12 cellular contexts compared by ENCODE assay signal in genomic region chr10:49081532-49082275, GRCh38. TPM values are rescaled to one million over a fixed set of nuclear protein-coding genes. Genes with fewer than 3 reads are reported as not detected.
A peak's percentile ranks its signal among the peaks of the same experiment; 100 is the strongest.
DNase-seq lines count a peak whose midpoint lies in the region; ATAC-seq and TF ChIP-seq lines count a peak whose summit lies in the region.
"Had no signal": no experiment of that assay in that cellular context is flagged by ENCODE, and none has a peak within 500 bp of the region (broad histone marks: within the 10 kb centered on the region; RNA-seq: fewer than 3 reads in every experiment).

No MANE protein-coding gene starts in this region.

- ATAC-seq in thoracic aorta (ENCODE audit: insufficient number of reproducible peaks, low FRiP score, low read depth) (no peak), HG03196 (IDR thresholded peaks at IDR 0.05; ENCODE audit: unreplicated experiment) (no peak)
- ATAC-seq: natural killer cell had no signal

- in situ Hi-C loops in transverse colon (cut with MboI; ENCODE audit: low pct_ligation_motif_present in 1 of 4, low pct_unique_long_range_greater_than_20kb in 1 of 4, low sequenced_read_pairs in 3 of 4) = no loop called here

- H3K27me3 ChIP-seq in dorsolateral prefrontal cortex (no peaks in the 10 kb centered on the region), thoracic aorta (replicated peaks; ENCODE audit: insufficient read depth) (no peaks in the 10 kb centered on the region), transverse colon (no peaks in the 10 kb centered on the region)

- H3K4me3 ChIP-seq in dorsolateral prefrontal cortex = no peak overlapping the region
- no peak overlapping the region for H3K4me3 ChIP-seq in thoracic aorta
- H3K4me3 ChIP-seq in transverse colon = no peak overlapping the region

- TF ChIP-seq EP300 in transverse colon (IDR thresholded peaks at IDR 0.05; ENCODE audit: low read depth) = no peak

- H3K4me1 ChIP-seq in thoracic aorta (ENCODE audit: control insufficient read depth in 1 of 2, low read depth in 2 of 2) (peaks cover 23 to 61% of the 10 kb centered on the region in 2 donors), transverse colon (peaks cover 0 to 30% (median 4%) of the 10 kb centered on the region in 4 donors)

- 61% methylated on average over 9 of the region's 9 CpGs; no CpG with 5 or more reads in 1 of the 2 donors for WGBS in transverse colon (ENCODE audit: low coverage in 1 of 2), 2 donors

- TF ChIP-seq CTCF in dorsolateral prefrontal cortex (IDR thresholded peaks at IDR 0.05 in 54 of 56, conservative IDR thresholded peaks at IDR 0.05 in 2 of 56; ENCODE audit: low read depth in 1 of 56, partially characterized antibody in 56 of 56) (no peak), thoracic aorta (IDR thresholded peaks at IDR 0.05) (no peak), transverse colon (IDR thresholded peaks at IDR 0.05) (no peak)

- H3K27ac ChIP-seq in dorsolateral prefrontal cortex (peak overlapping the region in 47 of 59 donors; percentile 1 to 89 (median 79)), thoracic aorta (peak overlapping the region; percentile 48 to 58), transverse colon (peak overlapping the region in 1 of 4 donors; percentile 39)

- H3K9me3 ChIP-seq in thoracic aorta (peaks cover 1% of the 10 kb centered on the region), transverse colon (no peaks in the 10 kb centered on the region)

- H3K36me3 ChIP-seq in thoracic aorta (peaks cover 5% of the 10 kb centered on the region), transverse colon (no peaks in the 10 kb centered on the region)

- TF ChIP-seq POLR2A in transverse colon (IDR thresholded peaks at IDR 0.05) = no peak

- intact Hi-C loops in dorsolateral prefrontal cortex (cut with DNase I) = no loop called here
- intact Hi-C loops in transverse colon (cut with DNase I; ENCODE audit: low total_unique reads) = no loop called here

- DNase-seq in NCI-H1092 treated with DMSO at 0.1 percent for 48 hours (lab: John Stamatoyannopoulos, UW) (peak; percentile 57), dorsolateral prefrontal cortex (no peak), iPS-NIHi7 (ENCODE audit: extremely low spot score) (peak; percentile 32), thoracic aorta (ENCODE audit: low spot score) (no peak), NCI-H1048 (lab: John Stamatoyannopoulos, UW) (no peak), transverse colon (no peak)
- DNase-seq: activated naive CD8-positive, alpha-beta T cell treated with anti-CD3 and anti-CD28 coated beads, Interleukin-2, amount 10 ng/mL, durations not matched to agents 7 days and 5 days; CD8-positive, alpha-beta memory T cell; natural killer cell; NCI-H2081 had no signal

RNA-seq across cellular contexts. Expression of gene VSTM4, which starts 33.6 kb away (rescaled TPM):
- 10 to 100 TPM in 89 of 120 experiments, 1 to 10 TPM in 31; 7.3 to 17.4 (median 11.3) TPM for total RNA-seq in dorsolateral prefrontal cortex
- 10 to 100 TPM; 24.4 to 46.4 TPM for total RNA-seq in thoracic aorta
- total RNA-seq in transverse colon = 1 to 10 TPM; 2.2 to 6.0 (median 3.9) TPM
- total RNA-seq: activated naive CD8-positive, alpha-beta T cell treated with anti-CD3 and anti-CD28 coated beads, Interleukin-2, amount 10 ng/mL, durations not matched to agents 7 days and 5 days had no signal

RNA-seq across cellular contexts. Expression of gene FAM170B, which starts 52.1 kb away (rescaled TPM):
- total RNA-seq in dorsolateral prefrontal cortex (under 1 TPM in 8 of 120 experiments, not detected in 112; 0.32 to 0.46 (median 0.36) TPM), thoracic aorta (not detected), transverse colon (not detected)
- total RNA-seq: activated CD8-positive, alpha-beta memory T cell treated with anti-CD3 and anti-CD28 coated beads for 36 hours; activated naive CD8-positive, alpha-beta T cell treated with anti-CD3 and anti-CD28 coated beads, Interleukin-2, amount 10 ng/mL, durations not matched to agents 7 days and 5 days; CD8-positive, alpha-beta memory T cell; natural killer cell had no signal

Comparison
In these comparisons a context has a peak if more than half of its experiments do, and no peak if none do; other contexts are left out.
1. DNase-seq: peak in NCI-H1092 treated with DMSO at 0.1 percent for 48 hours (single experiment) and iPS-NIHi7 (single experiment); none in dorsolateral prefrontal cortex (0 of 10), thoracic aorta (single experiment), NCI-H1048 (single experiment) and transverse colon (single experiment).